In genomic region chr6:154308986-154309385, GRCh38 we compare ENCODE assay signal across 27 cellular contexts. TPM values are rescaled to one million over a fixed set of nuclear protein-coding genes. Genes with fewer than 3 reads are reported as not detected.
"Had no signal": no experiment of that assay in that cellular context is flagged by ENCODE, and none has a peak within 500 bp of the region (broad histone marks: within the 10 kb centered on the region; RNA-seq: fewer than 3 reads in every experiment).

No MANE protein-coding gene starts in this region.

- ATAC-seq: left colon; left lung; lower lobe of right lung; naive thymus-derived CD8-positive, alpha-beta T cell; right lobe of liver; stimulated activated memory B cell treated with anti-CD40 and anti-IgM and Interleukin-4, amounts not matched to agents 10 μg/mL and 1 μg/mL and 100 μg/mL, for 72 hours had no signal

- H3K4me2 ChIP-seq: smooth muscle cell had no signal

- H3K4me1 ChIP-seq: lower lobe of right lung, right atrium auricular region, right lobe of liver, suprapubic skin, transverse colon, upper lobe of left lung, vagina had no signal

- H3K4me3 ChIP-seq: left lung, lower lobe of right lung, ovary, right atrium auricular region, right lobe of liver, smooth muscle cell, suprapubic skin, transverse colon, upper lobe of left lung, vagina had no signal

- H3K4me3 Mint-ChIP-seq: immature natural killer cell; naive thymus-derived CD8-positive, alpha-beta T cell; nephron; neural crest cell; stimulated activated memory B cell treated with anti-CD40 and anti-IgM and Interleukin-4, amounts not matched to agents 10 μg/mL and 1 μg/mL and 100 μg/mL, for 72 hours had no signal

- H3K27me3 Mint-ChIP-seq: progenitor cell of endocrine pancreas; stimulated activated memory B cell treated with anti-CD40 and anti-IgM and Interleukin-4, amounts not matched to agents 10 μg/mL and 1 μg/mL and 100 μg/mL, for 72 hours had no signal

- H3K4me1 Mint-ChIP-seq: immature natural killer cell, nephron had no signal

- H3K9me3 ChIP-seq: left lung, lower lobe of right lung, ovary, right atrium auricular region, right lobe of liver, suprapubic skin, transverse colon, upper lobe of left lung, vagina had no signal

- H3K27me3 ChIP-seq: left lung, ovary, right atrium auricular region, right lobe of liver, suprapubic skin, transverse colon, upper lobe of left lung, vagina had no signal

- H3K36me3 Mint-ChIP-seq: immature natural killer cell; stimulated activated memory B cell treated with anti-CD40 and anti-IgM and Interleukin-4, amounts not matched to agents 10 μg/mL and 1 μg/mL and 100 μg/mL, for 72 hours had no signal

- H3K27ac ChIP-seq: left lung, lower lobe of right lung, ovary, right atrium auricular region, right lobe of liver, suprapubic skin, transverse colon, upper lobe of left lung, vagina had no signal

- H3K36me3 ChIP-seq: left lung, lower lobe of right lung, ovary, right atrium auricular region, right lobe of liver, suprapubic skin, transverse colon, upper lobe of left lung, vagina had no signal

- H3K27ac Mint-ChIP-seq: immature natural killer cell; nephron; progenitor cell of endocrine pancreas; stimulated activated memory B cell treated with anti-CD40 and anti-IgM and Interleukin-4, amounts not matched to agents 10 μg/mL and 1 μg/mL and 100 μg/mL, for 72 hours had no signal

- DNase-seq: hypothalamus; immature natural killer cell; kidney; left colon; left lung; lower lobe of right lung; mammary epithelial cell; mesenchymal stem cell; naive thymus-derived CD8-positive, alpha-beta T cell; occipital lobe; ovary; right lobe of liver; stimulated activated CD4-positive, alpha-beta T cell treated with anti-CD3 and anti-CD28 coated beads, Interleukin-1b, Interleukin-23, amount 100 ng/mL, for 48 hours; stimulated activated CD4-positive, alpha-beta T cell treated with anti-CD3 and anti-CD28 coated beads, Interleukin-2, amount 100 ng/mL, for 48 hours; stimulated activated CD4-positive, alpha-beta T cell treated with anti-CD3 and anti-CD28 coated beads, Interleukin-4, amount 100 ng/mL, for 4 hours; stimulated activated CD8-positive, alpha-beta memory T cell treated with anti-CD3 and anti-CD28 coated beads, Interleukin-4, amount 100 ng/mL, for 48 hours; stimulated activated naive CD4-positive, alpha-beta T cell treated with Interleukin-2 at 50 U/mL for 16 hours; transverse colon; upper lobe of left lung had no signal

RNA-seq across cellular contexts. Expression of gene IPCEF1, which starts 47.6 kb away (rescaled TPM):
- polyA plus RNA-seq: mammary epithelial cell, smooth muscle cell had no signal
